ENCODE assay signal across 13 cellular contexts in the genomic region with DNA sequence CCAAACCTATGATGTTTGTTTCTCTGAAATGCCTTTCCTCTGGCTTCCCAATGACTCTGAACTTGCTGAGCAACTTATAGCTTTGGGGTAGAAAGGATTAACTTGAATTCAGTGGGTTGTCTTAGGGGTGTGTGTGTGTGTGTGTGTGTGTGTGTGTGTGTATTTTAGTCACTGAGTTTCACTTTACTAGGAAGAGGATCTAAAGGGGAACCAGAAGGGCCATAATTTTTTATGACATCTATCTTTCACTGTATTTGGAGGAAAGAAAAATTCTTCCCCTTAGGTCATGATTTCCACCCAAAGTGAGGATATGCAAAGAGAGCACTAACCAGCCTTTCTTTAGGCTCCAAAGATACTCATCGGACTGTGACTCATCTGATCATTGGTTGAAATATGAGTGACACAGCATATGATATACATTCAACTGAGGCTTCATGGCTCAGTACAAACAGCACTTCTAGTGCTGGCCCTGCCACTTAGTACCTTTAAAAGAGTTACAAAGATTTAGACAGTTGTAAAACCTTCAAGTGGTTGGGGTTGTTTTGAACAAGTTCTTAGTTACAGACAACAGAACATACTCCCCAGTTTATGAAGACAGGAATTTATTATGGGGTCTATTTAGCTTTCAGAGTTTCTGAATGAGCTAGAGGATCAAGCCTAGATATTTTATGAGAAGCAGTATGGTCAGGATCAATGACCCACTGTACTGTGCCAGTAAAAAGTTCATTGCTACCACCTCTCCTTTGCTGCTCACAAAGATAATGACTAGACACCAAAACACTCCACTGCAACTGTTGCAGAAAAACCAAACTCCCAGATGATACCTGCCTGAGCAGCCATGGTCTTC.
DNase-seq lines count a peak whose midpoint lies in the region; ATAC-seq, FAIRE-seq and TF ChIP-seq lines count a peak whose summit lies in the region.
"Had no signal": no experiment of that assay in that cellular context is flagged by ENCODE, and none has a peak within 500 bp of the region (broad histone marks: within the 10 kb centered on the region; RNA-seq: fewer than 3 reads in every experiment).

No MANE protein-coding gene starts in this region.

- TF ChIP-seq POLR2A in A549 (IDR thresholded peaks at IDR 0.05; ENCODE audit: low read length): no peak

- 67% methylated on average over 1 of the region's 1 CpG for WGBS in A549 (ENCODE audit: missing lambda C conversion rate)

- no peak for TF ChIP-seq RAD21 in A549 (conservative IDR thresholded peaks at IDR 0.05 in 1 of 2, IDR thresholded peaks at IDR 0.05 in 1 of 2)

- no peak overlapping the region for H3K4me3 ChIP-seq in A549
- H3K4me3 ChIP-seq: BLaER1 treated with 17β-estradiol and CSF1 and Interleukin-3, amounts not matched to agents 10 nM and 100 nM; left lung had no signal

- H3K27me3 Mint-ChIP-seq in immature natural killer cell (ENCODE audit: low read depth in 3 of 3): no peaks in the 10 kb centered on the region

- no peak overlapping the region for H3K4me3 Mint-ChIP-seq in immature natural killer cell
- H3K4me3 Mint-ChIP-seq: T-helper 1 cell treated with Interleukin-12 subunit alpha and Interleukin-12 subunit beta and Interleukin-4 antibody, amounts not matched to agents 30 μg/mL and 1 μg/mL, for 36 hours had no signal

- CTCF ChIA-PET in A549 (lab: Yijun Ruan, JAX): no interaction called here

- intact Hi-C loops in left cardiac atrium (cut with DNase I): no loop called here

- POLR2A ChIA-PET in A549 (lab: Yijun Ruan, JAX): no interaction called here

- DNase-seq in A549 (ENCODE audit: low read depth in 1 of 2, low spot score in 1 of 2): no peak
- DNase-seq in EL: peak; percentile 22
- no peak for DNase-seq in immature natural killer cell
- DNase-seq in NCI-H1694 (lab: John Stamatoyannopoulos, UW): no peak
- no peak for DNase-seq in left cardiac atrium
- no peak for DNase-seq in cerebellum (ENCODE audit: low spot score)
- DNase-seq: aorta, left lung had no signal

- peak overlapping the region in 4 of 6 donors; percentile 4 to 68 (median 22) for H3K27ac Mint-ChIP-seq in immature natural killer cell

- H3K4me1 Mint-ChIP-seq in immature natural killer cell: no peaks in the 10 kb centered on the region

- peak overlapping the region in 1 of 2 experiments; percentile 31; a peak in 2 of 6 replicates for H3K27ac ChIP-seq in A549
- H3K27ac ChIP-seq: BLaER1 treated with 17β-estradiol and CSF1 and Interleukin-3, amounts not matched to agents 10 nM and 100 nM; KMS-11; left lung had no signal

- H3K4me2 ChIP-seq in A549: peak overlapping the region; percentile 48
- H3K4me2 ChIP-seq: BLaER1 treated with 17β-estradiol and CSF1 and Interleukin-3, amounts not matched to agents 10 nM and 100 nM; KMS-11 had no signal

- no peak for TF ChIP-seq EP300 in A549 (IDR thresholded peaks at IDR 0.05)

- no peak for TF ChIP-seq CTCF in A549 (IDR thresholded peaks at IDR 0.05)

- H3K36me3 Mint-ChIP-seq in immature natural killer cell: peaks cover 9 to 37% (median 34%) of the 10 kb centered on the region in 3 donors

- peaks cover 12% of the 10 kb centered on the region for H3K4me1 ChIP-seq in A549
- H3K4me1 ChIP-seq: BLaER1 treated with 17β-estradiol and CSF1 and Interleukin-3, amounts not matched to agents 10 nM and 100 nM; left lung had no signal

- FAIRE-seq in A549 (lab: Jason Lieb, UNC): no peak

- no peaks in the 10 kb centered on the region for H3K9me3 Mint-ChIP-seq in immature natural killer cell

- H3K9me3 ChIP-seq in A549: no peaks in the 10 kb centered on the region
- H3K9me3 ChIP-seq: BLaER1 treated with 17β-estradiol and CSF1 and Interleukin-3, amounts not matched to agents 10 nM and 100 nM; left lung had no signal

- ATAC-seq in A549 (peak; percentile 34 to 58; a peak in 4 of 6 replicates), SK-N-SH treated with all-trans-retinoic acid at 6 μM for 48 hours (peak; percentile 59), HG03520 (IDR thresholded peaks at IDR 0.05; ENCODE audit: unreplicated experiment) (no peak), left cardiac atrium (no peak)
- ATAC-seq: left lung had no signal

TF ChIP-seq in A549, 52 proteins besides CTCF, POLR2A, EP300 and RAD21:
- no peak for TF ChIP-seq E2F6 (IDR thresholded peaks at IDR 0.05; ENCODE audit: borderline replicate concordance, low read depth)
- no peak for TF ChIP-seq RARB (CRISPR knock-in tag; IDR thresholded peaks at IDR 0.05)
- TF ChIP-seq, protein P1, sequence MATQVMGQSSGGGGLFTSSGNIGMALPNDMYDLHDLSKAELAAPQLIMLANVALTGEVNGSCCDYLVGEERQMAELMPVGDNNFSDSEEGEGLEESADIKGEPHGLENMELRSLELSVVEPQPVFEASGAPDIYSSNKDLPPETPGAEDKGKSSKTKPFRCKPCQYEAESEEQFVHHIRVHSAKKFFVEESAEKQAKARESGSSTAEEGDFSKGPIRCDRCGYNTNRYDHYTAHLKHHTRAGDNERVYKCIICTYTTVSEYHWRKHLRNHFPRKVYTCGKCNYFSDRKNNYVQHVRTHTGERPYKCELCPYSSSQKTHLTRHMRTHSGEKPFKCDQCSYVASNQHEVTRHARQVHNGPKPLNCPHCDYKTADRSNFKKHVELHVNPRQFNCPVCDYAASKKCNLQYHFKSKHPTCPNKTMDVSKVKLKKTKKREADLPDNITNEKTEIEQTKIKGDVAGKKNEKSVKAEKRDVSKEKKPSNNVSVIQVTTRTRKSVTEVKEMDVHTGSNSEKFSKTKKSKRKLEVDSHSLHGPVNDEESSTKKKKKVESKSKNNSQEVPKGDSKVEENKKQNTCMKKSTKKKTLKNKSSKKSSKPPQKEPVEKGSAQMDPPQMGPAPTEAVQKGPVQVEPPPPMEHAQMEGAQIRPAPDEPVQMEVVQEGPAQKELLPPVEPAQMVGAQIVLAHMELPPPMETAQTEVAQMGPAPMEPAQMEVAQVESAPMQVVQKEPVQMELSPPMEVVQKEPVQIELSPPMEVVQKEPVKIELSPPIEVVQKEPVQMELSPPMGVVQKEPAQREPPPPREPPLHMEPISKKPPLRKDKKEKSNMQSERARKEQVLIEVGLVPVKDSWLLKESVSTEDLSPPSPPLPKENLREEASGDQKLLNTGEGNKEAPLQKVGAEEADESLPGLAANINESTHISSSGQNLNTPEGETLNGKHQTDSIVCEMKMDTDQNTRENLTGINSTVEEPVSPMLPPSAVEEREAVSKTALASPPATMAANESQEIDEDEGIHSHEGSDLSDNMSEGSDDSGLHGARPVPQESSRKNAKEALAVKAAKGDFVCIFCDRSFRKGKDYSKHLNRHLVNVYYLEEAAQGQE (IDR thresholded peaks at IDR 0.05): no peak
- TF ChIP-seq FOSL2 (IDR thresholded peaks at IDR 0.05): no peak
- TF ChIP-seq FOSL2 (CRISPR knock-in tag; IDR thresholded peaks at IDR 0.05): peak; percentile 34; the same call in 1 of the 2 replicates

TF ChIP-seq in SK-N-SH treated with all-trans-retinoic acid at 6 μM for 48 hours, 23 proteins besides CTCF, POLR2A, EP300 and RAD21:
- no peak for TF ChIP-seq ZFP3 (CRISPR knock-in tag; IDR thresholded peaks at IDR 0.05)
- TF ChIP-seq ESRRG (CRISPR knock-in tag; IDR thresholded peaks at IDR 0.05): no peak
- TF ChIP-seq, protein P2, sequence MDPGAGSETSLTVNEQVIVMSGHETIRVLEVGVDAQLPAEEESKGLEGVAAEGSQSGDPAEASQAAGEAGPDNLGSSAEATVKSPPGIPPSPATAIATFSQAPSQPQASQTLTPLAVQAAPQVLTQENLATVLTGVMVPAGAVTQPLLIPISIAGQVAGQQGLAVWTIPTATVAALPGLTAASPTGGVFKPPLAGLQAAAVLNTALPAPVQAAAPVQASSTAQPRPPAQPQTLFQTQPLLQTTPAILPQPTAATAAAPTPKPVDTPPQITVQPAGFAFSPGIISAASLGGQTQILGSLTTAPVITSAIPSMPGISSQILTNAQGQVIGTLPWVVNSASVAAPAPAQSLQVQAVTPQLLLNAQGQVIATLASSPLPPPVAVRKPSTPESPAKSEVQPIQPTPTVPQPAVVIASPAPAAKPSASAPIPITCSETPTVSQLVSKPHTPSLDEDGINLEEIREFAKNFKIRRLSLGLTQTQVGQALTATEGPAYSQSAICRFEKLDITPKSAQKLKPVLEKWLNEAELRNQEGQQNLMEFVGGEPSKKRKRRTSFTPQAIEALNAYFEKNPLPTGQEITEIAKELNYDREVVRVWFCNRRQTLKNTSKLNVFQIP (CRISPR knock-in tag; IDR thresholded peaks at IDR 0.05; ENCODE audit: borderline replicate concordance, low read depth): no peak
- TF ChIP-seq ISL1 (CRISPR knock-in tag; IDR thresholded peaks at IDR 0.05): no peak
- TF ChIP-seq OSR1 (CRISPR knock-in tag; IDR thresholded peaks at IDR 0.05): no peak
- no peak for TF ChIP-seq ZC3H10 (CRISPR knock-in tag; IDR thresholded peaks at IDR 0.05)
- TF ChIP-seq ZNF565 (CRISPR knock-in tag; conservative IDR thresholded peaks at IDR 0.05; ENCODE audit: low read depth): no peak
- no peak for TF ChIP-seq TOX (CRISPR knock-in tag; IDR thresholded peaks at IDR 0.05; ENCODE audit: borderline replicate concordance)
- no peak for TF ChIP-seq PPARA (CRISPR knock-in tag; IDR thresholded peaks at IDR 0.05; ENCODE audit: borderline replicate concordance)

Comparison
In these comparisons a context has a peak if more than half of its experiments do, and no peak if none do; other contexts are left out.
1. ATAC-seq: peak in A549 (2 of 2) and SK-N-SH treated with all-trans-retinoic acid at 6 μM for 48 hours (single experiment); none in HG03520 (single experiment) and left cardiac atrium (0 of 2).